Comparison of ENCODE assay signal across 2 cellular contexts in genomic region chr22:43409800-43410199, GRCh38.
TF ChIP-seq lines count a peak whose summit lies in the region.

No MANE protein-coding gene starts in this region.

TF ChIP-seq in HCT116, 20 proteins besides CTCF, POLR2A, EP300 and RAD21:
- TF ChIP-seq CEBPB (IDR thresholded peaks at IDR 0.05; ENCODE audit: low read depth) (no peak), ATF3 (IDR thresholded peaks at IDR 0.05) (no peak), JUND (IDR thresholded peaks at IDR 0.05) (no peak)

TF ChIP-seq in H1, 55 proteins besides CTCF, POLR2A, EP300 and RAD21:
- TF ChIP-seq TAF7 (optimal IDR thresholded peaks at IDR 0.05; ENCODE audit: borderline replicate concordance, low read depth, low read length) (no peak), CREB1 (IDR thresholded peaks at IDR 0.05) (no peak), RBBP5 (IDR thresholded peaks at IDR 0.05; ENCODE audit: borderline replicate concordance, low read depth, low read length) (no peak), ATF3 (IDR thresholded peaks at IDR 0.05; ENCODE audit: insufficient read depth, low read depth, low read length) (no peak), MAX (IDR thresholded peaks at IDR 0.05) (no peak), SP4 (IDR thresholded peaks at IDR 0.05; ENCODE audit: low read length) (no peak), TEAD4 (IDR thresholded peaks at IDR 0.05; ENCODE audit: low read depth, low read length) (no peak)
